Comparison of ENCODE assay signal across 8 cellular contexts in the genomic region with DNA sequence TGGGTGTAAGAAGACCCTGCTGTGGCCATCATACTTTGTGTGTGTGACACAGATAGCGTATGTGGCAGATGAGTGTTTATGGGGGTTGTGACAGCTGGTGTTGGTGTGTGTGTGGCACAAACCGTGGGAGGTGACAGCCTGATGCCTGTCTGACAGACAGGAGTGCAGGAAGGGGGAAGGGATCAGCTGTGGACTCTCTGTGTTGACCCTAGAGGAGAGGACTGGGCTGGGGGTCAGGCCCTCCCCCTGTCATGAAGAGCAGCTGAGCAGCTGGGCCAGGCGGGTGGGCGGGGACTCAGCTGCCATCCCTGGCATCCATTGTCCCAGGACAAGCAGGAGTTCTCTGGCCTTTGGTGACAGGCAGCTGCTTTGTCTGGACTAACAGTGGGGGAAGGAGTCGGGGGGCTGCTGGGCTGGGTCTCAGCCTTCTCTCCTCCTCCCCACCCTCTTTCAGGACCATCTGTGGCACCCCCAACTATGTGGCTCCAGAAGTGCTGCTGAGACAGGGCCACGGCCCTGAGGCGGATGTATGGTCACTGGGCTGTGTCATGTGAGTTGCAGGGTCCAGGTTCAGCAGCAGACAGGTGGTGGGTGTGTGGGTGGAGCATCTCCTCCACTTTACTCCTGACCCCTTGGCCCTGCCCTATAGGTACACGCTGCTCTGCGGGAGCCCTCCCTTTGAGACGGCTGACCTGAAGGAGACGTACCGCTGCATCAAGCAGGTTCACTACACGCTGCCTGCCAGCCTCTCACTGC. TPM values are rescaled to one million over a fixed set of nuclear protein-coding genes. Genes with fewer than 3 reads are reported as not detected.
DNase-seq lines count a peak whose midpoint lies in the region; ATAC-seq and TF ChIP-seq lines count a peak whose summit lies in the region.

No MANE protein-coding gene starts in this region.

- TF ChIP-seq CTCF in ascending aorta (IDR thresholded peaks at IDR 0.05) = no peak
- no peak for TF ChIP-seq CTCF in stomach (IDR thresholded peaks at IDR 0.05)
- TF ChIP-seq CTCF in omental fat pad (IDR thresholded peaks at IDR 0.05) = no peak

- H3K27ac ChIP-seq in ascending aorta = peak overlapping the region; percentile 96 to 99
- H3K27ac ChIP-seq in layer of hippocampus (ENCODE audit: low read depth, low read length) = peak overlapping the region; percentile 53
- H3K27ac ChIP-seq in stomach = peak overlapping the region in 3 of 5 donors; percentile 62 to 97 (median 95)

- H3K4me3 ChIP-seq in ascending aorta (peak overlapping the region; percentile 85 to 91), stomach (peak overlapping the region; percentile 23 to 86 (median 70))

- H3K4me1 ChIP-seq in ascending aorta (peaks cover 30 to 53% of the 10 kb centered on the region in 2 donors), stomach (peaks cover 37 to 75% (median 55%) of the 10 kb centered on the region in 4 donors)

- H3K9me3 ChIP-seq in ascending aorta (no peaks in the 10 kb centered on the region), stomach (no peaks in the 10 kb centered on the region)

- peak; percentile 61 for DNase-seq in NCI-H82 (lab: John Stamatoyannopoulos, UW)
- DNase-seq in NCI-H82 treated with DMSO at 0.1 percent for 48 hours (lab: John Stamatoyannopoulos, UW; ENCODE audit: unreplicated experiment) = no peak
- DNase-seq in ascending aorta (ENCODE audit: low spot score in 2 of 2) = no peak
- no peak for DNase-seq in stomach
- no peak for DNase-seq in omental fat pad (ENCODE audit: low spot score)
- no peak for DNase-seq in OCI-M2 (lab: John Stamatoyannopoulos, UW; ENCODE audit: unreplicated experiment)
- DNase-seq in germinal center (ENCODE audit: low spot score) = no peak

- intact Hi-C loops in ascending aorta (cut with DNase I) (loop anchor here (5.0 to 10.0 kb wide), 3 partner anchors 145 to 692 kb away; a partner anchor contains a TSS), stomach (cut with DNase I; ENCODE audit: low total_unique reads) (no loop called here)

- no peak for TF ChIP-seq POLR2A in stomach (IDR thresholded peaks at IDR 0.05)

- H3K36me3 ChIP-seq in ascending aorta (peaks cover 34 to 50% of the 10 kb centered on the region in 2 donors), stomach (peaks cover 28 to 47% (median 43%) of the 10 kb centered on the region in 4 donors)

- H3K27me3 ChIP-seq in ascending aorta (no peaks in the 10 kb centered on the region), layer of hippocampus (ENCODE audit: control insufficient read depth, insufficient read depth, low read length) (no peaks in the 10 kb centered on the region), stomach (no peaks in the 10 kb centered on the region)

- no peak for ATAC-seq in omental fat pad (ENCODE audit: low FRiP score)

- TF ChIP-seq EP300 in stomach (IDR thresholded peaks at IDR 0.05) = no peak

- WGBS in stomach, 5 donors = 86 to 91% (median 89%) methylated on average over 9 to 13 of the region's 13 CpGs

RNA-seq across cellular contexts. Expression of a gene that starts 2.3 kb away (rescaled TPM):
- total RNA-seq in ascending aorta (107 TPM), stomach (10 to 100 TPM in 4 of 5 donors, under 1 TPM in 1; 0.58 to 30.4 (median 24.3) TPM), omental fat pad (100 to 1,000 TPM in 1 of 4 donors, 10 to 100 TPM in 3; 27.6 to 156 (median 73.9) TPM)
- 10 to 100 TPM in 2 of 3 donors, 1 to 10 TPM in 1; 9.5 to 21.2 (median 13.5) TPM for polyA plus RNA-seq in stomach

RNA-seq across cellular contexts. Expression of a gene that starts 4.7 kb away (rescaled TPM):
- not detected for total RNA-seq in ascending aorta
- 10 to 100 TPM in 1 of 5 donors, not detected in 4; 25.5 TPM for total RNA-seq in stomach
- 1 to 10 TPM in 1 of 3 donors, under 1 TPM in 2; 0.38 to 4.4 (median 0.50) TPM for polyA plus RNA-seq in stomach
- total RNA-seq in omental fat pad = 1 to 10 TPM in 1 of 4 donors, under 1 TPM in 1, not detected in 2; 0.65 to 6.3 TPM

RNA-seq across cellular contexts. Expression of a gene that starts 5.8 kb away (rescaled TPM):
- total RNA-seq in ascending aorta (15.1 TPM), stomach (1 to 10 TPM in 2 of 5 donors, under 1 TPM in 1, not detected in 2; 0.89 to 4.1 (median 2.9) TPM), omental fat pad (10 to 100 TPM in 2 of 4 donors, 1 to 10 TPM in 2; 7.5 to 29.8 (median 12.2) TPM)
- 1 to 10 TPM; 1.4 to 2.9 (median 2.8) TPM for polyA plus RNA-seq in stomach

RNA-seq across cellular contexts. Expression of a gene that starts 14.5 kb away (rescaled TPM):
- total RNA-seq in ascending aorta = not detected
- total RNA-seq in stomach = 10 to 100 TPM in 1 of 5 donors, under 1 TPM in 1, not detected in 3; 0.87 to 60.0 TPM
- under 1 TPM in 1 of 3 donors, not detected in 2; 0.35 TPM for polyA plus RNA-seq in stomach
- total RNA-seq in omental fat pad = under 1 TPM in 1 of 4 donors, not detected in 3; 0.24 TPM

RNA-seq across cellular contexts. Expression of a gene that starts 27.1 kb away (rescaled TPM):
- 1,693 TPM for total RNA-seq in ascending aorta
- 1,000 to 10,000 TPM in 4 of 5 donors, 100 to 1,000 TPM in 1; 322 to 2,657 (median 1,647) TPM for total RNA-seq in stomach
- polyA plus RNA-seq in stomach = 1,000 to 10,000 TPM; 2,591 to 3,429 (median 3,008) TPM
- 1,000 to 10,000 TPM; 1,945 to 2,684 (median 2,276) TPM for total RNA-seq in omental fat pad
